ENCODE assay signal across 16 cellular contexts in the genomic region with DNA sequence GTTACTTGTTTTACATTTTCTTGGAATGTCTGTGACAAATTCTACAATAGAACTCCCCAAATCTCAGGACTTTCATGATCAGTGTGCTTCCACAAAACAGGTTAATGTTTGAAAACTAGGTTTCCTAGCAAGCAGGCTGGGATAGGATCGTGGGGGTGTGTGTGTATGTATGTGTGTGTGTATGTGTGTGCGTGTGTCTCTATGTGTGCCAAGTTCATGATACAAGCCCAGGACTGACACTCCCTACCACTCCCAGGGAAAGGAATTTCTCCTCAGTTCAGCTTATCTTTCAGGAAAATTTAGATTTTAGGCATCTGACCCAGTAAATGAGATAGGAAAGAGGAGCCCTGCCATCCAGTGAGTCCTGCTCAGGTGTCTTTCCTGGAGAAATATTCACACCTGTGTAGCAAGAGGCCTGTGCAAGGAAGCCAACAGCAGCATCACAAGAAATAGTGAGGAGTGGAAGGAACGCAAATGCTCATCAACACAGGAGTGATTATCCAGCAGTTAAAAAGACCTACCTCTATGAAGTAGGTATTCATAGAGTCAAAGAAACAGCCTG. TPM values are rescaled to one million over a fixed set of nuclear protein-coding genes. Genes with fewer than 3 reads are reported as not detected.
"Had no signal": no experiment of that assay in that cellular context is flagged by ENCODE, and none has a peak within 500 bp of the region (broad histone marks: within the 10 kb centered on the region; RNA-seq: fewer than 3 reads in every experiment).

No MANE protein-coding gene starts in this region.

- H3K4me3 ChIP-seq: esophagus muscularis mucosa, sigmoid colon, spleen had no signal

- ATAC-seq: stimulated activated memory B cell treated with anti-CD40 and anti-IgM and Interleukin-4, amounts not matched to agents 10 μg/mL and 1 μg/mL and 100 μg/mL, for 72 hours had no signal

- DNase-seq: activated CD4-positive, CD25-positive, alpha-beta regulatory T cell; activated T-cell treated with anti-CD3 and anti-CD28 coated beads, Interleukin-2, amount 50 U/mL, for 24 hours; aorta; cerebellar nuclear complex; cortex of kidney; immature natural killer cell; natural killer cell; sigmoid colon; spleen; stimulated activated CD4-positive, alpha-beta T cell treated with anti-CD3 and anti-CD28 coated beads, Interleukin-4, amount 100 ng/mL, for 4 hours had no signal

- H3K9me3 ChIP-seq: esophagus muscularis mucosa, sigmoid colon, spleen had no signal

- H3K36me3 ChIP-seq: esophagus muscularis mucosa, sigmoid colon, spleen had no signal

- H3K27me3 ChIP-seq: esophagus muscularis mucosa, sigmoid colon had no signal

- H3K4me1 ChIP-seq: esophagus muscularis mucosa, sigmoid colon, spleen had no signal

- H3K27ac ChIP-seq: esophagus muscularis mucosa, sigmoid colon, spleen had no signal

RNA-seq across cellular contexts. Expression of gene ABLIM3, which starts 13.8 kb away (rescaled TPM):
- total RNA-seq: activated CD4-positive, alpha-beta T cell treated with anti-CD3 and anti-CD28 coated beads, Interleukin-2, amount 10 ng/mL, durations not matched to agents 24 days and 14 days; activated CD8-positive, alpha-beta T cell treated with anti-CD3 and anti-CD28 coated beads for 36 hours; activated naive CD4-positive, alpha-beta T cell treated with anti-CD3 and anti-CD28 coated beads for 36 hours; activated T-helper 2 cell treated with anti-CD3 and anti-CD28 coated beads, Interferon-gamma antibody, Interleukin-2, Interleukin-4, amounts not matched to agents 10 μg/mL and 5 μg/mL and 100 μg/mL, durations not matched to agents 14 hours and 24 hours and 36 hours had no signal
